In the genomic region with DNA sequence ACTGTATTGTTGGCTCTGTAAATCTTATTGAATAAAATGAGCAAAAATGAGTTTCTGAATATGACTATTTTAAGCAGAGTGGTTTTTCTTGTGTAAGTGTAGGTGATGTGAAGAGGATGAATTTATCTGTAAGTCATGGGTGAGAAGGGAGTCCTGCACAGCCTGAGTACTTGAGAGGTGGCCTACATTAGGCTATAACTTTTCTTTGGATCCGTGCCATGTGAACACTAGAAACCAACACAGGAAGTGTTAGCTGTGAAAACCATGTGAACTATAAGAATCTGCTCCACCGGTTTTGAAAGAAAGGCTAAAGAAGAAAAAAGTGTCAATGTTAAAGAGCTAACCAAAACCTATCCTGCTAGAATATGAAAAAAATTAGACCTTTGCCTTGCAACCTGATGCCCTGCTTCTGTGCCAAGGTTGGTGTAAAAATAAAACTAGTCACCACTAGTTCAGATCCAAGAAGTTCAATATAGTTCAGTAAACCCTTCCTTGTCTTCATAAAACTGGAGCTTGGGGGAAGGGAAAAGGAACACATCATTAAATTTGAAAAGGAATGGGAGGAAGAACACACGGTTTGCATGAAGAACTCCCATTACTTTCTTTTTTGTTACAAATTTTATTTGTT, we compare ENCODE assay signal across 12 cellular contexts. TPM values are rescaled to one million over a fixed set of nuclear protein-coding genes. Genes with fewer than 3 reads are reported as not detected.
DNase-seq lines count a peak whose midpoint lies in the region; ATAC-seq, FAIRE-seq and TF ChIP-seq lines count a peak whose summit lies in the region.
"Had no signal": no experiment of that assay in that cellular context is flagged by ENCODE, and none has a peak within 500 bp of the region (broad histone marks: within the 10 kb centered on the region; RNA-seq: fewer than 3 reads in every experiment).

No MANE protein-coding gene starts in this region.

- H3K9ac ChIP-seq in skeletal muscle satellite cell (ENCODE audit: low read depth, low read length): no peak overlapping the region

- no peaks in the 10 kb centered on the region for H3K36me3 Mint-ChIP-seq in activated T-cell treated with anti-CD3 and anti-CD28 coated beads, Interleukin-2, amount 50 U/mL, for 4 hours (ENCODE audit: insufficient read depth)
- peaks cover 6% of the 10 kb centered on the region for H3K36me3 Mint-ChIP-seq in endothelial cell (ENCODE audit: low read depth, unreplicated experiment)
- H3K36me3 Mint-ChIP-seq in activated naive CD4-positive, alpha-beta T cell treated with anti-CD3 and anti-CD28 coated beads, Interleukin-2, amount 10 ng/mL, durations not matched to agents 7 days and 5 days: no peaks in the 10 kb centered on the region

- no peak overlapping the region for H3K4me3 Mint-ChIP-seq in activated T-cell treated with anti-CD3 and anti-CD28 coated beads, Interleukin-2, amount 50 U/mL, for 4 hours
- no peak overlapping the region for H3K4me3 Mint-ChIP-seq in endothelial cell (ENCODE audit: unreplicated experiment)
- no peak overlapping the region for H3K4me3 Mint-ChIP-seq in activated naive CD4-positive, alpha-beta T cell treated with anti-CD3 and anti-CD28 coated beads, Interleukin-2, amount 10 ng/mL, durations not matched to agents 7 days and 5 days

- FAIRE-seq in bronchial epithelial cell (lab: Jason Lieb, UNC) (no peak), HTR-8/SVneo (lab: Jason Lieb, UNC) (no peak)

- H3K27me3 Mint-ChIP-seq in activated T-cell treated with anti-CD3 and anti-CD28 coated beads, Interleukin-2, amount 50 U/mL, for 4 hours (ENCODE audit: low read depth): peaks cover 2% of the 10 kb centered on the region
- peaks cover 2% of the 10 kb centered on the region for H3K27me3 Mint-ChIP-seq in endothelial cell (ENCODE audit: unreplicated experiment)
- no peaks in the 10 kb centered on the region for H3K27me3 Mint-ChIP-seq in activated naive CD4-positive, alpha-beta T cell treated with anti-CD3 and anti-CD28 coated beads, Interleukin-2, amount 10 ng/mL, durations not matched to agents 7 days and 5 days

- peak; percentile 25 to 41 for ATAC-seq in activated T-cell treated with anti-CD3 and anti-CD28 coated beads, Interleukin-2, amount 50 U/mL, for 4 hours
- ATAC-seq in HG03571 (IDR thresholded peaks at IDR 0.05; ENCODE audit: unreplicated experiment): peak; percentile 68

- H3K27me3 ChIP-seq in bronchial epithelial cell (ENCODE audit: control insufficient read depth, insufficient read depth, low read length) (no peaks in the 10 kb centered on the region), skeletal muscle satellite cell (ENCODE audit: control insufficient read depth, insufficient read depth, low read length) (no peaks in the 10 kb centered on the region)
- H3K27me3 ChIP-seq: BE2C had no signal

- H3K4me2 ChIP-seq in skeletal muscle satellite cell (ENCODE audit: low read length): peak overlapping the region; percentile 21

- TF ChIP-seq CTCF in bronchial epithelial cell (IDR thresholded peaks at IDR 0.05; ENCODE audit: insufficient read depth, low read length, severe bottlenecking): no peak
- no peak for TF ChIP-seq CTCF in endothelial cell (IDR thresholded peaks at IDR 0.05; ENCODE audit: unreplicated experiment)

- H3K27ac Mint-ChIP-seq in endothelial cell (ENCODE audit: unreplicated experiment): no peak overlapping the region
- no peak overlapping the region for H3K27ac Mint-ChIP-seq in activated naive CD4-positive, alpha-beta T cell treated with anti-CD3 and anti-CD28 coated beads, Interleukin-2, amount 10 ng/mL, durations not matched to agents 7 days and 5 days

- H3K36me3 ChIP-seq in bronchial epithelial cell (ENCODE audit: control insufficient read depth, insufficient read depth, low read length) (no peaks in the 10 kb centered on the region), skeletal muscle satellite cell (ENCODE audit: insufficient read depth, low read length) (no peaks in the 10 kb centered on the region)

- CTCF ChIA-PET in activated naive CD4-positive, alpha-beta T cell treated with anti-CD3 and anti-CD28 coated beads, Interleukin-2, amount 10 ng/mL, durations not matched to agents 7 days and 5 days (lab: Charles Lee): no interaction called here

- H3K4me3 ChIP-seq in bronchial epithelial cell (ENCODE audit: low read depth, low read length) (no peak overlapping the region), skeletal muscle satellite cell (ENCODE audit: low read length) (no peak overlapping the region)
- H3K4me3 ChIP-seq: lung had no signal

- no peaks in the 10 kb centered on the region for H3K9me3 Mint-ChIP-seq in activated T-cell treated with anti-CD3 and anti-CD28 coated beads, Interleukin-2, amount 50 U/mL, for 4 hours
- peaks cover 6% of the 10 kb centered on the region for H3K9me3 Mint-ChIP-seq in endothelial cell (ENCODE audit: unreplicated experiment)
- no peaks in the 10 kb centered on the region for H3K9me3 Mint-ChIP-seq in activated naive CD4-positive, alpha-beta T cell treated with anti-CD3 and anti-CD28 coated beads, Interleukin-2, amount 10 ng/mL, durations not matched to agents 7 days and 5 days

- peaks cover 78% of the 10 kb centered on the region for H3K4me1 ChIP-seq in skeletal muscle satellite cell (ENCODE audit: control insufficient read depth, insufficient read depth, low read length)

- DNase-seq in activated T-cell treated with anti-CD3 and anti-CD28 coated beads, Interleukin-2, amount 50 U/mL, for 4 hours: no peak
- no peak for DNase-seq in activated T-cell treated with anti-CD3 and anti-CD28 coated beads, Interleukin-2, amount 50 U/mL, for 48 hours
- DNase-seq in bronchial epithelial cell (ENCODE audit: low read depth) (peak; percentile 40), endothelial cell (ENCODE audit: low spot score) (no peak), HTR-8/SVneo (ENCODE audit: insufficient read length, low spot score) (no peak)
- no peak for DNase-seq in activated naive CD4-positive, alpha-beta T cell treated with anti-CD3 and anti-CD28 coated beads, Interleukin-2, amount 10 ng/mL, durations not matched to agents 7 days and 5 days
- DNase-seq: BE2C; stimulated activated CD4-positive, alpha-beta T cell treated with anti-CD3 and anti-CD28 coated beads, Interleukin-2, amount 100 ng/mL, for 48 hours; T1000 had no signal

- H3K4me1 Mint-ChIP-seq in activated T-cell treated with anti-CD3 and anti-CD28 coated beads, Interleukin-2, amount 50 U/mL, for 4 hours (ENCODE audit: low read depth): peaks cover 59% of the 10 kb centered on the region
- H3K4me1 Mint-ChIP-seq in endothelial cell (ENCODE audit: unreplicated experiment): peaks cover 13% of the 10 kb centered on the region
- H3K4me1 Mint-ChIP-seq in activated naive CD4-positive, alpha-beta T cell treated with anti-CD3 and anti-CD28 coated beads, Interleukin-2, amount 10 ng/mL, durations not matched to agents 7 days and 5 days: peaks cover 20% of the 10 kb centered on the region

- no peaks in the 10 kb centered on the region for H3K9me3 ChIP-seq in skeletal muscle satellite cell (replicated peaks; ENCODE audit: low read length)
- H3K9me3 ChIP-seq: BE2C had no signal

RNA-seq across cellular contexts. Expression of a gene that starts 21.3 kb away (rescaled TPM):
- total RNA-seq in activated T-cell treated with anti-CD3 and anti-CD28 coated beads, Interleukin-2, amount 50 U/mL, for 4 hours: 1 to 10 TPM in 2 of 3 donors, under 1 TPM in 1; 0.91 to 6.0 (median 2.8) TPM
- total RNA-seq in bronchial epithelial cell (1.1 and 2.9 TPM in 2 replicates), endothelial cell (ENCODE audit: unreplicated experiment) (8.1 TPM)
- total RNA-seq in skeletal muscle satellite cell (2012; rRNA removed): 14.0 and 16.7 TPM in 2 replicates
